In genomic region chr16:54928421-54929089, GRCh38 we compare ENCODE assay signal across 8 cellular contexts. TPM values are rescaled to one million over a fixed set of nuclear protein-coding genes. Genes with fewer than 3 reads are reported as not detected.
DNase-seq lines count a peak whose midpoint lies in the region; ATAC-seq and TF ChIP-seq lines count a peak whose summit lies in the region.

No MANE protein-coding gene starts in this region.

- in situ Hi-C loops in Caki2 (cut with HindIII; ENCODE audit: low pct_unique_long_range_greater_than_20kb, low sequenced_read_pairs): no loop called here

- peaks cover 0 to 16% (median 4%) of the 10 kb centered on the region in 6 donors for H3K9me3 Mint-ChIP-seq in immature natural killer cell

- peak overlapping the region in 2 of 4 donors; percentile 61 to 71 for H3K27ac ChIP-seq in body of pancreas

- H3K27ac Mint-ChIP-seq in immature natural killer cell: peak overlapping the region in 4 of 6 donors; percentile 60 to 79 (median 74)

- intact Hi-C loops in body of pancreas (cut with DNase I): no loop called here

- DNase-seq in Caki2 (ENCODE audit: low read depth) (peak; percentile 59), OCI-M1 (lab: John Stamatoyannopoulos, UW) (peak; percentile 91), body of pancreas (peak; percentile 35 to 54 (median 42)), immature natural killer cell (peak in 2 of 3 donors; percentile 32 to 36), mesenteric fat pad (ENCODE audit: low spot score) (no peak)
- DNase-seq in stimulated activated CD4-positive, alpha-beta T cell treated with anti-CD3 and anti-CD28 coated beads, Interleukin-4, amount 100 ng/mL, for 24 hours: peak; percentile 14

- no peak for TF ChIP-seq POLR2A in body of pancreas (IDR thresholded peaks at IDR 0.05)

- H3K4me1 ChIP-seq in body of pancreas: peaks cover 46% of the 10 kb centered on the region

- peak; percentile 26 for ATAC-seq in GM19043 (IDR thresholded peaks at IDR 0.05; ENCODE audit: low read depth, unreplicated experiment)
- peak; percentile 32 for ATAC-seq in HG03175 (IDR thresholded peaks at IDR 0.05; ENCODE audit: unreplicated experiment)
- peak; percentile 3 for ATAC-seq in body of pancreas

- peaks cover 21 to 51% (median 43%) of the 10 kb centered on the region in 3 donors for H3K27me3 Mint-ChIP-seq in immature natural killer cell (ENCODE audit: low read depth in 3 of 3)

- H3K36me3 ChIP-seq in body of pancreas (replicated peaks in 1 of 2; ENCODE audit: insufficient read depth in 1 of 2, low read depth in 2 of 2): no peaks in the 10 kb centered on the region

- H3K36me3 Mint-ChIP-seq in immature natural killer cell: peaks cover 0 to 3% (median 0%) of the 10 kb centered on the region in 3 donors

- peak overlapping the region in 1 of 2 donors; percentile 30 for H3K4me3 ChIP-seq in body of pancreas

- peaks cover 32% of the 10 kb centered on the region in 2 donors for H3K4me1 Mint-ChIP-seq in immature natural killer cell

- H3K4me3 Mint-ChIP-seq in immature natural killer cell: peak overlapping the region; percentile 84 to 96 (median 89)

- H3K27me3 ChIP-seq in body of pancreas: peaks cover 0 to 38% of the 10 kb centered on the region in 2 donors

- H3K9me3 ChIP-seq in body of pancreas: no peaks in the 10 kb centered on the region

- TF ChIP-seq CTCF in body of pancreas (IDR thresholded peaks at IDR 0.05): peak in 2 of 7 experiments; percentile 19 to 35

- 1 to 3% methylated on average over 4 to 91 of the region's 99 CpGs for WGBS in body of pancreas, 2 donors

RNA-seq across cellular contexts. Expression of gene IRX5, which starts 2.1 kb away (rescaled TPM):
- total RNA-seq in Caki2 (2014; rRNA removed; shearing (Covaris generic); ENCODE audit: low replicate concordance): 21.1 and 21.8 TPM in 2 replicates
- under 1 TPM in 1 of 2 donors, not detected in 1; 0.26 TPM for total RNA-seq in body of pancreas
- not detected for polyA plus RNA-seq in immature natural killer cell
- not detected for total RNA-seq in mesenteric fat pad

Comparison
In these comparisons a context has a peak if more than half of its experiments do, and no peak if none do; other contexts are left out.
1. RNA of gene IRX5, which starts 2.1 kb away (total RNA-seq): 21.1 to 21.8 TPM in Caki2; 0.26 TPM in body of pancreas and not detected in mesenteric fat pad (single experiment); every median in the first group is over 10 times any median in the second.
2. Peak in every context shown above with its lines, with median percentiles within 50 percentile points of each other: ATAC-seq.